28 cellular contexts compared by ENCODE assay signal in the genomic region with DNA sequence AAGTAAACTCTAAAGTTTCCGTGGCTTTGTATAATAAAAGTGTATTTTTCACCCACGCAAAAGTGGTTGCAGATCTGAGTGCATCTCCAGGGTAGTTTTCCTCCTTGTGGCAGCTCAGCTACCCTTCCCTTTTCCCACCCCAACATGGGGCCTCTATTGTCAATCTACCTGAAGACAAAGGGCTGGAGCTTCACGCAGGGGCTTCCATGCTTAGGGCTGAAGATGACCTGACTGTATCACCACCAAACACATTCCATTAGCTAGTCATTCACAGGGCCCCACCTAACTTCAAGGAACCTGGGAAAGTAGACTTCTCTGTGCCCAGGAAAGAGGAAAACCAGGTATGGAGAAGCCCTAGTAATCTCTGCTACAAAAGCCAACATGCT. TPM values are rescaled to one million over a fixed set of nuclear protein-coding genes. Genes with fewer than 3 reads are reported as not detected.
DNase-seq lines count a peak whose midpoint lies in the region; ATAC-seq and TF ChIP-seq lines count a peak whose summit lies in the region.
"Had no signal": no experiment of that assay in that cellular context is flagged by ENCODE, and none has a peak within 500 bp of the region (broad histone marks: within the 10 kb centered on the region; RNA-seq: fewer than 3 reads in every experiment).

No MANE protein-coding gene starts in this region.

- H3K4me1 ChIP-seq in mammary epithelial cell (ENCODE audit: insufficient read depth, low read length), result peaks cover 24% of the 10 kb centered on the region
- no peaks in the 10 kb centered on the region for H3K4me1 ChIP-seq in breast epithelium
- H3K4me1 ChIP-seq in GM23338 (ENCODE audit: insufficient read depth), result peaks cover 11% of the 10 kb centered on the region; the same call in 1 of the 2 replicates
- H3K4me1 ChIP-seq: suprapubic skin had no signal

- H3K4me3 Mint-ChIP-seq in GM23338, result no peak overlapping the region
- peak overlapping the region; percentile 59 for H3K4me3 Mint-ChIP-seq in stimulated activated effector memory CD8-positive, alpha-beta T cell treated with anti-CD3 and anti-CD28 coated beads, Interleukin-12 subunit alpha, Interleukin-12 subunit beta, amount 100 ng/mL, for 72 hours
- H3K4me3 Mint-ChIP-seq: activated naive CD8-positive, alpha-beta T cell treated with anti-CD3 and anti-CD28 coated beads, Interleukin-2, amount 10 ng/mL, durations not matched to agents 7 days and 5 days; HFFc6; nephron had no signal

- no peak overlapping the region for H2AFZ ChIP-seq in mammary epithelial cell (ENCODE audit: low read depth, low read length)
- H2AFZ ChIP-seq in GM23338, result no peak overlapping the region
- H2AFZ ChIP-seq: GM23248 had no signal

- peaks cover 12% of the 10 kb centered on the region for H3K27me3 Mint-ChIP-seq in GM23338 (ENCODE audit: insufficient read depth, low read depth, poor library complexity)

- no peaks in the 10 kb centered on the region; the same call in 2 of the 3 replicates for H3K36me3 Mint-ChIP-seq in GM23338 (ENCODE audit: low read depth)
- no peaks in the 10 kb centered on the region for H3K36me3 Mint-ChIP-seq in stimulated activated effector memory CD8-positive, alpha-beta T cell treated with anti-CD3 and anti-CD28 coated beads, Interleukin-12 subunit alpha, Interleukin-12 subunit beta, amount 100 ng/mL, for 72 hours

- H3K9ac ChIP-seq in mammary epithelial cell (ENCODE audit: insufficient read depth, low read length), result no peak overlapping the region
- H3K9ac ChIP-seq: GM23248 had no signal

- no peaks in the 10 kb centered on the region for H3K36me3 ChIP-seq in mammary epithelial cell (ENCODE audit: insufficient read depth, low read length)
- no peaks in the 10 kb centered on the region for H3K36me3 ChIP-seq in breast epithelium
- H3K36me3 ChIP-seq in GM23338 (ENCODE audit: insufficient read depth), result no peaks in the 10 kb centered on the region
- H3K36me3 ChIP-seq: ovary, spleen, suprapubic skin had no signal

- peaks cover 3% of the 10 kb centered on the region; the same call in 1 of the 3 replicates for H3K9me3 Mint-ChIP-seq in GM23338
- no peaks in the 10 kb centered on the region for H3K9me3 Mint-ChIP-seq in stimulated activated effector memory CD8-positive, alpha-beta T cell treated with anti-CD3 and anti-CD28 coated beads, Interleukin-12 subunit alpha, Interleukin-12 subunit beta, amount 100 ng/mL, for 72 hours

- no peak overlapping the region for H3K4me3 ChIP-seq in mammary epithelial cell (replicated peaks in 1 of 3; ENCODE audit: insufficient read depth in 1 of 3, low read depth in 2 of 3, low read length in 3 of 3)
- no peak overlapping the region for H3K4me3 ChIP-seq in breast epithelium
- H3K4me3 ChIP-seq in GM23338, result no peak overlapping the region
- no peak overlapping the region for H3K4me3 ChIP-seq in coronary artery
- H3K4me3 ChIP-seq: GM23248, ovary, suprapubic skin had no signal

- H4K20me1 ChIP-seq in mammary epithelial cell (ENCODE audit: insufficient read depth, low read length) (no peaks in the 10 kb centered on the region), GM23338 (replicated peaks; ENCODE audit: insufficient read depth) (no peaks in the 10 kb centered on the region)

- no peak overlapping the region for H3K27ac Mint-ChIP-seq in GM23338
- H3K27ac Mint-ChIP-seq in stimulated activated effector memory CD8-positive, alpha-beta T cell treated with anti-CD3 and anti-CD28 coated beads, Interleukin-12 subunit alpha, Interleukin-12 subunit beta, amount 100 ng/mL, for 72 hours, result no peak overlapping the region
- H3K27ac Mint-ChIP-seq: HFFc6, nephron had no signal

- H3K9me3 ChIP-seq in mammary epithelial cell (replicated peaks; ENCODE audit: insufficient read depth, low read length) (no peaks in the 10 kb centered on the region), breast epithelium (no peaks in the 10 kb centered on the region)
- H3K9me3 ChIP-seq: ovary, spleen, suprapubic skin had no signal

- intact Hi-C loops in mammary epithelial cell (cut with micrococcal nuclease) (loop anchor here (5.0 kb wide), 1 partner anchor 386 kb away; no protein-coding TSS in a partner anchor), breast epithelium (cut with DNase I; ENCODE audit: low total_unique reads) (no loop called here)

- 82% methylated on average over 3 of the region's 3 CpGs for WGBS in mammary epithelial cell (ENCODE audit: low coverage, missing lambda C conversion rate)

- H3F3A ChIP-seq in GM23338 (replicated peaks; ENCODE audit: low read depth), result no peaks in the 10 kb centered on the region

- in situ Hi-C loops in mammary epithelial cell (cut with MboI; ENCODE audit: low sequenced_read_pairs in 2 of 2), result no loop called here

- no TSS peak for BruUV-seq in mammary epithelial cell (replicated peaks; lab: Mats Ljungman, UMichigan)

- TF ChIP-seq CTCF in mammary epithelial cell (conservative IDR thresholded peaks at IDR 0.05 in 1 of 2, IDR thresholded peaks at IDR 0.05 in 1 of 2; ENCODE audit: extremely low read depth in 1 of 2, insufficient read depth in 1 of 2, low read depth in 1 of 2, low read length in 2 of 2) (no peak), breast epithelium (IDR thresholded peaks at IDR 0.05) (no peak), GM23338 (conservative IDR thresholded peaks at IDR 0.05; ENCODE audit: low read depth in 2 of 2) (no peak), coronary artery (IDR thresholded peaks at IDR 0.05) (no peak)

- TF ChIP-seq POLR2A in breast epithelium (IDR thresholded peaks at IDR 0.05), result no peak

- H3K27me3 ChIP-seq in mammary epithelial cell (ENCODE audit: insufficient read depth, low read length), result no peaks in the 10 kb centered on the region
- H3K27me3 ChIP-seq in breast epithelium, result peaks cover 0 to 5% of the 10 kb centered on the region in 2 donors
- H3K27me3 ChIP-seq in GM23338 (ENCODE audit: insufficient read depth), result no peaks in the 10 kb centered on the region
- H3K27me3 ChIP-seq: ovary, spleen had no signal

- H3K4me2 ChIP-seq in mammary epithelial cell (ENCODE audit: insufficient read depth, low read depth, low read length) (peak overlapping the region; percentile 48), GM23338 (no peak overlapping the region)

- dilution Hi-C loops in mammary epithelial cell (cut with HindIII; ENCODE audit: low sequenced_read_pairs), result no loop called here

- no peaks in the 10 kb centered on the region for H3K79me2 ChIP-seq in mammary epithelial cell (ENCODE audit: insufficient read depth, low read length)
- no peaks in the 10 kb centered on the region for H3K79me2 ChIP-seq in GM23338 (replicated peaks; ENCODE audit: insufficient read depth)

- H3K9me2 ChIP-seq in GM23338 (ENCODE audit: insufficient read depth), result peaks cover 4% of the 10 kb centered on the region; the same call in 1 of the 2 replicates

- ATAC-seq in GM23338 (no peak), GM18498 (IDR thresholded peaks at IDR 0.05; ENCODE audit: unreplicated experiment) (no peak)
- no peak for ATAC-seq in stimulated activated effector memory CD8-positive, alpha-beta T cell treated with anti-CD3 and anti-CD28 coated beads, Interleukin-12 subunit alpha, Interleukin-12 subunit beta, amount 100 ng/mL, for 72 hours

- DNase-seq in mammary epithelial cell, result no peak
- no peak for DNase-seq in breast epithelium (ENCODE audit: low spot score in 2 of 2)
- DNase-seq in GM23338 (ENCODE audit: low spot score), result no peak
- peak; percentile 9 for DNase-seq in coronary artery (ENCODE audit: low spot score)
- no peak for DNase-seq in stimulated activated effector memory CD8-positive, alpha-beta T cell treated with anti-CD3 and anti-CD28 coated beads, Interleukin-12 subunit alpha, Interleukin-12 subunit beta, amount 100 ng/mL, for 72 hours (ENCODE audit: low spot score in 2 of 2)
- DNase-seq in activated effector memory CD4-positive, alpha-beta T cell treated with Interleukin-2 at 50 U/mL for 16 hours, result no peak
- no peak for DNase-seq in activated naive CD4-positive, alpha-beta T cell treated with anti-CD3 and anti-CD28 coated beads, Interleukin-2, amount 50 U/mL, for 16 hours
- DNase-seq: ACHN; activated CD4-positive, alpha-beta T cell treated with anti-CD3 and anti-CD28 coated beads for 4 hours; activated naive CD8-positive, alpha-beta T cell treated with anti-CD3 and anti-CD28 coated beads, Interleukin-2, amount 10 ng/mL, durations not matched to agents 7 days and 5 days; central memory CD4-positive, alpha-beta T cell; DMS 273 treated with DMSO at 0.1 percent for 48 hours; EL; GM23248; HFFc6; Karpas-422; kidney; NCI-H1436; NCI-H2107; NCI-H748 treated with DMSO at 0.1 percent for 48 hours; ovary; RPMI8226; spleen; T-helper 17 cell had no signal

- H3K4me1 Mint-ChIP-seq in GM23338, result peaks cover 9% of the 10 kb centered on the region; the same call in 2 of the 3 replicates
- H3K4me1 Mint-ChIP-seq in stimulated activated effector memory CD8-positive, alpha-beta T cell treated with anti-CD3 and anti-CD28 coated beads, Interleukin-12 subunit alpha, Interleukin-12 subunit beta, amount 100 ng/mL, for 72 hours, result peaks cover 29% of the 10 kb centered on the region
- H3K4me1 Mint-ChIP-seq: nephron had no signal

- CTCF ChIA-PET in mammary epithelial cell (lab: Charles Lee; ENCODE audit: low non-redundant PET), result no interaction called here

- H3K27ac ChIP-seq in mammary epithelial cell (ENCODE audit: insufficient read depth, low read depth, low read length), result no peak overlapping the region
- no peak overlapping the region for H3K27ac ChIP-seq in breast epithelium
- H3K27ac ChIP-seq in GM23338 (ENCODE audit: low read depth), result no peak overlapping the region
- H3K27ac ChIP-seq in coronary artery, result no peak overlapping the region
- H3K27ac ChIP-seq: C4-2B, GM23248, ovary, suprapubic skin had no signal

RNA-seq across cellular contexts. Expression of a gene that starts 57.0 kb away (rescaled TPM):
- total RNA-seq in mammary epithelial cell, result 100 to 1,000 TPM; 483 to 932 TPM
- 234 TPM for polyA plus RNA-seq in mammary epithelial cell
- polyA minus RNA-seq in mammary epithelial cell, result 991 TPM
- total RNA-seq in breast epithelium, result 10 to 100 TPM; 43.3 to 72.8 (median 53.7) TPM
- 208 and 224 TPM in 2 replicates for total RNA-seq in GM23338 (2014; rRNA removed; shearing (Covaris generic))
- polyA plus RNA-seq in GM23338 (2016; fragmentation: Nextera tagmentation; extraction: Ambion mirVana), result 70.1 and 75.6 TPM in 2 replicates
